Comparison of ENCODE assay signal across 1 cellular context in the genomic region with DNA sequence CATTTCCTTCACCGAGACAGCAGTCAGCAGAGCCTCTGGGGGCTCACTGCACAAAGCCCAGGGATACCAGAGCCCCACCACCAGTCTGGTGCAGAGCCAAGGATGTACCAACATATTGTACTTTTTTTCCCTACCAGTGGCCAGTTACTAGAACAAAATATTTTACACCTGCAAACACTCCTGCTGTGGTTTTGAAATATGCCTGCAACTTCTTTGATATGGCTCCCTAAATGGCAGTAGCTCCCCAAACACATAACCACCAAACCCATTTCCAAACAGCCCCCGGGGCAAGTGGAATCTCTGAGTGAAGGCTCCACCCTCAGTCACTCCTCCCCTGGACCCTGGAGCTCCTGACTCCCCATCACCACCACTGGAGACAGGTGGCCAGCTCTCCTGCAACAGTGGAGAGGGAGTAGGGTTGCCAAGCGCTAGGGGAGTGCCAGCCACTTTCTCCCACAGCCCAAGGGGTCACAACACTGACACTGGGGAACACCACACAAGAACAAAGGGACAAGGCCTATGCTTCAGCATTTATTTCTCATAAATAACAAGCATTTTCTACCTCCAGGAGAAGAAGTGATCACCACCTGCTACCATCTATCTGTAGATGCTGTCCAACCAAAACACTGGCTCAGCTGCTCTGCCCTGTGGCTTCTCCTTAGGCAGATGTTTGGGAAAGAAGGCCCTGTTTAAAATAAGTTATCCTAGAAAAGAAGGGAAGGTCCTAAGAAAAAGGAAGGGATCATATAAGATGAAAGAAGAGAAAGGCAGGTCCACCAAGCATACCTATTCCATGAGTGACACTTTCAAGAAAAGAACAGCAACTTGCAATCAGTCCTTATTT.
TF ChIP-seq lines count a peak whose summit lies in the region.

No MANE protein-coding gene starts in this region.

TF ChIP-seq in K562, 482 proteins besides CTCF, POLR2A, EP300 and RAD21 (continued from another document):
- TF ChIP-seq, protein P1, sequence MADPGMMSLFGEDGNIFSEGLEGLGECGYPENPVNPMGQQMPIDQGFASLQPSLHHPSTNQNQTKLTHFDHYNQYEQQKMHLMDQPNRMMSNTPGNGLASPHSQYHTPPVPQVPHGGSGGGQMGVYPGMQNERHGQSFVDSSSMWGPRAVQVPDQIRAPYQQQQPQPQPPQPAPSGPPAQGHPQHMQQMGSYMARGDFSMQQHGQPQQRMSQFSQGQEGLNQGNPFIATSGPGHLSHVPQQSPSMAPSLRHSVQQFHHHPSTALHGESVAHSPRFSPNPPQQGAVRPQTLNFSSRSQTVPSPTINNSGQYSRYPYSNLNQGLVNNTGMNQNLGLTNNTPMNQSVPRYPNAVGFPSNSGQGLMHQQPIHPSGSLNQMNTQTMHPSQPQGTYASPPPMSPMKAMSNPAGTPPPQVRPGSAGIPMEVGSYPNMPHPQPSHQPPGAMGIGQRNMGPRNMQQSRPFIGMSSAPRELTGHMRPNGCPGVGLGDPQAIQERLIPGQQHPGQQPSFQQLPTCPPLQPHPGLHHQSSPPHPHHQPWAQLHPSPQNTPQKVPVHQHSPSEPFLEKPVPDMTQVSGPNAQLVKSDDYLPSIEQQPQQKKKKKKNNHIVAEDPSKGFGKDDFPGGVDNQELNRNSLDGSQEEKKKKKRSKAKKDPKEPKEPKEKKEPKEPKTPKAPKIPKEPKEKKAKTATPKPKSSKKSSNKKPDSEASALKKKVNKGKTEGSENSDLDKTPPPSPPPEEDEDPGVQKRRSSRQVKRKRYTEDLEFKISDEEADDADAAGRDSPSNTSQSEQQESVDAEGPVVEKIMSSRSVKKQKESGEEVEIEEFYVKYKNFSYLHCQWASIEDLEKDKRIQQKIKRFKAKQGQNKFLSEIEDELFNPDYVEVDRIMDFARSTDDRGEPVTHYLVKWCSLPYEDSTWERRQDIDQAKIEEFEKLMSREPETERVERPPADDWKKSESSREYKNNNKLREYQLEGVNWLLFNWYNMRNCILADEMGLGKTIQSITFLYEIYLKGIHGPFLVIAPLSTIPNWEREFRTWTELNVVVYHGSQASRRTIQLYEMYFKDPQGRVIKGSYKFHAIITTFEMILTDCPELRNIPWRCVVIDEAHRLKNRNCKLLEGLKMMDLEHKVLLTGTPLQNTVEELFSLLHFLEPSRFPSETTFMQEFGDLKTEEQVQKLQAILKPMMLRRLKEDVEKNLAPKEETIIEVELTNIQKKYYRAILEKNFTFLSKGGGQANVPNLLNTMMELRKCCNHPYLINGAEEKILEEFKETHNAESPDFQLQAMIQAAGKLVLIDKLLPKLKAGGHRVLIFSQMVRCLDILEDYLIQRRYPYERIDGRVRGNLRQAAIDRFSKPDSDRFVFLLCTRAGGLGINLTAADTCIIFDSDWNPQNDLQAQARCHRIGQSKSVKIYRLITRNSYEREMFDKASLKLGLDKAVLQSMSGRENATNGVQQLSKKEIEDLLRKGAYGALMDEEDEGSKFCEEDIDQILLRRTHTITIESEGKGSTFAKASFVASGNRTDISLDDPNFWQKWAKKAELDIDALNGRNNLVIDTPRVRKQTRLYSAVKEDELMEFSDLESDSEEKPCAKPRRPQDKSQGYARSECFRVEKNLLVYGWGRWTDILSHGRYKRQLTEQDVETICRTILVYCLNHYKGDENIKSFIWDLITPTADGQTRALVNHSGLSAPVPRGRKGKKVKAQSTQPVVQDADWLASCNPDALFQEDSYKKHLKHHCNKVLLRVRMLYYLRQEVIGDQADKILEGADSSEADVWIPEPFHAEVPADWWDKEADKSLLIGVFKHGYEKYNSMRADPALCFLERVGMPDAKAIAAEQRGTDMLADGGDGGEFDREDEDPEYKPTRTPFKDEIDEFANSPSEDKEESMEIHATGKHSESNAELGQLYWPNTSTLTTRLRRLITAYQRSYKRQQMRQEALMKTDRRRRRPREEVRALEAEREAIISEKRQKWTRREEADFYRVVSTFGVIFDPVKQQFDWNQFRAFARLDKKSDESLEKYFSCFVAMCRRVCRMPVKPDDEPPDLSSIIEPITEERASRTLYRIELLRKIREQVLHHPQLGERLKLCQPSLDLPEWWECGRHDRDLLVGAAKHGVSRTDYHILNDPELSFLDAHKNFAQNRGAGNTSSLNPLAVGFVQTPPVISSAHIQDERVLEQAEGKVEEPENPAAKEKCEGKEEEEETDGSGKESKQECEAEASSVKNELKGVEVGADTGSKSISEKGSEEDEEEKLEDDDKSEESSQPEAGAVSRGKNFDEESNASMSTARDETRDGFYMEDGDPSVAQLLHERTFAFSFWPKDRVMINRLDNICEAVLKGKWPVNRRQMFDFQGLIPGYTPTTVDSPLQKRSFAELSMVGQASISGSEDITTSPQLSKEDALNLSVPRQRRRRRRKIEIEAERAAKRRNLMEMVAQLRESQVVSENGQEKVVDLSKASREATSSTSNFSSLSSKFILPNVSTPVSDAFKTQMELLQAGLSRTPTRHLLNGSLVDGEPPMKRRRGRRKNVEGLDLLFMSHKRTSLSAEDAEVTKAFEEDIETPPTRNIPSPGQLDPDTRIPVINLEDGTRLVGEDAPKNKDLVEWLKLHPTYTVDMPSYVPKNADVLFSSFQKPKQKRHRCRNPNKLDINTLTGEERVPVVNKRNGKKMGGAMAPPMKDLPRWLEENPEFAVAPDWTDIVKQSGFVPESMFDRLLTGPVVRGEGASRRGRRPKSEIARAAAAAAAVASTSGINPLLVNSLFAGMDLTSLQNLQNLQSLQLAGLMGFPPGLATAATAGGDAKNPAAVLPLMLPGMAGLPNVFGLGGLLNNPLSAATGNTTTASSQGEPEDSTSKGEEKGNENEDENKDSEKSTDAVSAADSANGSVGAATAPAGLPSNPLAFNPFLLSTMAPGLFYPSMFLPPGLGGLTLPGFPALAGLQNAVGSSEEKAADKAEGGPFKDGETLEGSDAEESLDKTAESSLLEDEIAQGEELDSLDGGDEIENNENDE (IDR thresholded peaks at IDR 0.05; ENCODE audit: low read depth, low read length): peak; percentile 22
- TF ChIP-seq NFYB (IDR thresholded peaks at IDR 0.05; ENCODE audit: extremely low read depth, insufficient read length): no peak
- TF ChIP-seq, protein P2, sequence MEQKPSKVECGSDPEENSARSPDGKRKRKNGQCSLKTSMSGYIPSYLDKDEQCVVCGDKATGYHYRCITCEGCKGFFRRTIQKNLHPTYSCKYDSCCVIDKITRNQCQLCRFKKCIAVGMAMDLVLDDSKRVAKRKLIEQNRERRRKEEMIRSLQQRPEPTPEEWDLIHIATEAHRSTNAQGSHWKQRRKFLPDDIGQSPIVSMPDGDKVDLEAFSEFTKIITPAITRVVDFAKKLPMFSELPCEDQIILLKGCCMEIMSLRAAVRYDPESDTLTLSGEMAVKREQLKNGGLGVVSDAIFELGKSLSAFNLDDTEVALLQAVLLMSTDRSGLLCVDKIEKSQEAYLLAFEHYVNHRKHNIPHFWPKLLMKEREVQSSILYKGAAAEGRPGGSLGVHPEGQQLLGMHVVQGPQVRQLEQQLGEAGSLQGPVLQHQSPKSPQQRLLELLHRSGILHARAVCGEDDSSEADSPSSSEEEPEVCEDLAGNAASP (IDR thresholded peaks at IDR 0.05): no peak
- TF ChIP-seq SMC3 (conservative IDR thresholded peaks at IDR 0.05; ENCODE audit: insufficient read depth, low read depth, low read length): 0 out of 2 replicates have a peak, but pooled peaks have one; percentile 20
- TF ChIP-seq, protein P3, sequence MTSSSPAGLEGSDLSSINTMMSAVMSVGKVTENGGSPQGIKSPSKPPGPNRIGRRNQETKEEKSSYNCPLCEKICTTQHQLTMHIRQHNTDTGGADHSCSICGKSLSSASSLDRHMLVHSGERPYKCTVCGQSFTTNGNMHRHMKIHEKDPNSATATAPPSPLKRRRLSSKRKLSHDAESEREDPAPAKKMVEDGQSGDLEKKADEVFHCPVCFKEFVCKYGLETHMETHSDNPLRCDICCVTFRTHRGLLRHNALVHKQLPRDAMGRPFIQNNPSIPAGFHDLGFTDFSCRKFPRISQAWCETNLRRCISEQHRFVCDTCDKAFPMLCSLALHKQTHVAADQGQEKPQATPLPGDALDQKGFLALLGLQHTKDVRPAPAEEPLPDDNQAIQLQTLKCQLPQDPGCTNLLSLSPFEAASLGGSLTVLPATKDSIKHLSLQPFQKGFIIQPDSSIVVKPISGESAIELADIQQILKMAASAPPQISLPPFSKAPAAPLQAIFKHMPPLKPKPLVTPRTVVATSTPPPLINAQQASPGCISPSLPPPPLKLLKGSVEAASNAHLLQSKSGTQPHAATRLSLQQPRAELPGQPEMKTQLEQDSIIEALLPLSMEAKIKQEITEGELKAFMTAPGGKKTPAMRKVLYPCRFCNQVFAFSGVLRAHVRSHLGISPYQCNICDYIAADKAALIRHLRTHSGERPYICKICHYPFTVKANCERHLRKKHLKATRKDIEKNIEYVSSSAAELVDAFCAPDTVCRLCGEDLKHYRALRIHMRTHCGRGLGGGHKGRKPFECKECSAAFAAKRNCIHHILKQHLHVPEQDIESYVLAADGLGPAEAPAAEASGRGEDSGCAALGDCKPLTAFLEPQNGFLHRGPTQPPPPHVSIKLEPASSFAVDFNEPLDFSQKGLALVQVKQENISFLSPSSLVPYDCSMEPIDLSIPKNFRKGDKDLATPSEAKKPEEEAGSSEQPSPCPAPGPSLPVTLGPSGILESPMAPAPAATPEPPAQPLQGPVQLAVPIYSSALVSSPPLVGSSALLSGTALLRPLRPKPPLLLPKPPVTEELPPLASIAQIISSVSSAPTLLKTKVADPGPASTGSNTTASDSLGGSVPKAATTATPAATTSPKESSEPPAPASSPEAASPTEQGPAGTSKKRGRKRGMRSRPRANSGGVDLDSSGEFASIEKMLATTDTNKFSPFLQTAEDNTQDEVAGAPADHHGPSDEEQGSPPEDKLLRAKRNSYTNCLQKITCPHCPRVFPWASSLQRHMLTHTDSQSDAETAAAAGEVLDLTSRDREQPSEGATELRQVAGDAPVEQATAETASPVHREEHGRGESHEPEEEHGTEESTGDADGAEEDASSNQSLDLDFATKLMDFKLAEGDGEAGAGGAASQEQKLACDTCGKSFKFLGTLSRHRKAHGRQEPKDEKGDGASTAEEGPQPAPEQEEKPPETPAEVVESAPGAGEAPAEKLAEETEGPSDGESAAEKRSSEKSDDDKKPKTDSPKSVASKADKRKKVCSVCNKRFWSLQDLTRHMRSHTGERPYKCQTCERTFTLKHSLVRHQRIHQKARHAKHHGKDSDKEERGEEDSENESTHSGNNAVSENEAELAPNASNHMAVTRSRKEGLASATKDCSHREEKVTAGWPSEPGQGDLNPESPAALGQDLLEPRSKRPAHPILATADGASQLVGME (CRISPR knock-in tag; IDR thresholded peaks at IDR 0.05): 0 out of 2 replicates have a peak, but pooled peaks have one; percentile 51
- TF ChIP-seq HDAC6 (IDR thresholded peaks at IDR 0.05; ENCODE audit: low read depth, low read length): 0 out of 2 replicates have a peak, but pooled peaks have one; percentile 76
- TF ChIP-seq, protein P4, sequence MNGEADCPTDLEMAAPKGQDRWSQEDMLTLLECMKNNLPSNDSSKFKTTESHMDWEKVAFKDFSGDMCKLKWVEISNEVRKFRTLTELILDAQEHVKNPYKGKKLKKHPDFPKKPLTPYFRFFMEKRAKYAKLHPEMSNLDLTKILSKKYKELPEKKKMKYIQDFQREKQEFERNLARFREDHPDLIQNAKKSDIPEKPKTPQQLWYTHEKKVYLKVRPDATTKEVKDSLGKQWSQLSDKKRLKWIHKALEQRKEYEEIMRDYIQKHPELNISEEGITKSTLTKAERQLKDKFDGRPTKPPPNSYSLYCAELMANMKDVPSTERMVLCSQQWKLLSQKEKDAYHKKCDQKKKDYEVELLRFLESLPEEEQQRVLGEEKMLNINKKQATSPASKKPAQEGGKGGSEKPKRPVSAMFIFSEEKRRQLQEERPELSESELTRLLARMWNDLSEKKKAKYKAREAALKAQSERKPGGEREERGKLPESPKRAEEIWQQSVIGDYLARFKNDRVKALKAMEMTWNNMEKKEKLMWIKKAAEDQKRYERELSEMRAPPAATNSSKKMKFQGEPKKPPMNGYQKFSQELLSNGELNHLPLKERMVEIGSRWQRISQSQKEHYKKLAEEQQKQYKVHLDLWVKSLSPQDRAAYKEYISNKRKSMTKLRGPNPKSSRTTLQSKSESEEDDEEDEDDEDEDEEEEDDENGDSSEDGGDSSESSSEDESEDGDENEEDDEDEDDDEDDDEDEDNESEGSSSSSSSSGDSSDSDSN (IDR thresholded peaks at IDR 0.05; ENCODE audit: borderline replicate concordance in 1 of 2, low read depth in 2 of 2, low read length in 2 of 2): 0 out of 4 replicates have a peak, but pooled peaks of 1 of the 2 experiments have one; percentile 51
- peak; percentile 53; the same call in 1 of the 2 replicates for TF ChIP-seq FOXK1 (CRISPR knock-in tag; IDR thresholded peaks at IDR 0.05; ENCODE audit: borderline replicate concordance)
- TF ChIP-seq ZNF232 (CRISPR knock-in tag; IDR thresholded peaks at IDR 0.05): 0 out of 2 replicates have a peak, but pooled peaks have one; percentile 10
- no peak for TF ChIP-seq ZNF586 (CRISPR knock-in tag; conservative IDR thresholded peaks at IDR 0.05)
